10 cellular contexts compared by ENCODE assay signal in the genomic region with DNA sequence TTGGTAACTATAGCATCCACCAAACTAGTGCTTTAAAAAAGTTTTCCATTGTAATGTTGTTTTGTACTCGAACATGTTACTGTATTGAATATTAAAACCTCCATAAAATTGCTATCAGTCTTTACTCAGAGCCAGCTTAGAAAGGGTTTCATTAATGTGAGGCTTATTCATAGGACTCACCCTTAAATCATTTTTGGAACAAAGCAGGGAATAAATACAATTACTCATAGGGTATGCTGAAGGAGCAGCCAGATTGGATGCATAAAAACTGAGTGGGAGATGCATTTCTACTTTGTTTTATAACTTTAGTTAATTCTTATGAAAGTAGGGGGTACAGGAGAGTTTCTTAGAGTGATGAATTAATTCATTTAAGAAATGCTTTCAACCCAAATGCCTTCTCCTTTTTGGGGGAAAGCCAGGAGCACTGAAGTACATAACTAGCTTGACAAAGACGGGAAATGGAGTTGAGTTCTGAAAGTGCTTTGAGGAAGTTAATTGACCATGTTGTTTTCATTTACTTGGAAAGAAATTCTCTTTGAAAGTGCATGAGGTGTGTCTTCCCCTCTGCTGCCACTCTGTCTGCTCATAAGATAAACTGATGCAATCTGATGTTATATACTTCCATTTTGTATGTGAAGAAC.
DNase-seq lines count a peak whose midpoint lies in the region; ATAC-seq and TF ChIP-seq lines count a peak whose summit lies in the region.
"Had no signal": no experiment of that assay in that cellular context is flagged by ENCODE, and none has a peak within 500 bp of the region (broad histone marks: within the 10 kb centered on the region; RNA-seq: fewer than 3 reads in every experiment).

No MANE protein-coding gene starts in this region.

- DNase-seq in DMS79 (lab: John Stamatoyannopoulos, UW) (peak; percentile 93), astrocyte of the spinal cord (ENCODE audit: low read depth, low spot score) (peak; percentile 40), naive B cell (peak; percentile 46), retina (no peak), foreskin melanocyte (no peak)
- DNase-seq: ovary had no signal

- no peaks in the 10 kb centered on the region for H3K27me3 Mint-ChIP-seq in naive B cell

- H3K27ac Mint-ChIP-seq in naive B cell: peak overlapping the region in 4 of 6 donors; percentile 3 to 84 (median 22)

- no peak for TF ChIP-seq CTCF in astrocyte of the spinal cord (IDR thresholded peaks at IDR 0.05; ENCODE audit: low read depth, low read length)

- peak overlapping the region in 4 of 8 donors; percentile 14 to 44 (median 26) for H3K4me3 Mint-ChIP-seq in naive B cell

- ATAC-seq in HG03469 (IDR thresholded peaks at IDR 0.05; ENCODE audit: unreplicated experiment) (peak; percentile 39), naive B cell (ENCODE audit: low read depth in 2 of 2) (peak; percentile 93 to 94), GM21526 (IDR thresholded peaks at IDR 0.05; ENCODE audit: low FRiP score, unreplicated experiment) (no peak), HG03135 (IDR thresholded peaks at IDR 0.05; ENCODE audit: unreplicated experiment) (no peak)

- in situ Hi-C loops in astrocyte of the spinal cord (cut with HindIII; ENCODE audit: low sequenced_read_pairs): no loop called here

- peaks cover 0 to 8% (median 2%) of the 10 kb centered on the region in 7 donors for H3K9me3 Mint-ChIP-seq in naive B cell

- peaks cover 26 to 38% (median 29%) of the 10 kb centered on the region in 3 donors for H3K4me1 Mint-ChIP-seq in naive B cell

- H3K4me3 ChIP-seq in astrocyte of the spinal cord (ENCODE audit: low read depth, low read length): no peak overlapping the region
- H3K4me3 ChIP-seq: breast epithelium, ovary had no signal

- H3K36me3 Mint-ChIP-seq in naive B cell: peaks cover 3 to 8% of the 10 kb centered on the region in 2 donors

Comparison
In these comparisons a context has a peak if more than half of its experiments do, and no peak if none do; other contexts are left out.
1. DNase-seq: peak in DMS79 (single experiment), astrocyte of the spinal cord (single experiment) and naive B cell (single experiment); none in retina (single experiment) and foreskin melanocyte (single experiment).
2. ATAC-seq: peak in HG03469 (single experiment) and naive B cell (2 of 2); none in GM21526 (single experiment) and HG03135 (single experiment).